Comparison of ENCODE assay signal across 23 cellular contexts in genomic region chr5:146222002-146222401, GRCh38.
"Had no signal": no experiment of that assay in that cellular context is flagged by ENCODE, and none has a peak within 500 bp of the region (broad histone marks: within the 10 kb centered on the region; RNA-seq: fewer than 3 reads in every experiment).

No MANE protein-coding gene starts in this region.

- H3K27ac ChIP-seq: heart left ventricle, left ventricle myocardium inferior, parathyroid adenoma, psoas muscle, tibial nerve, uterus had no signal

- ATAC-seq: heart left ventricle; mucosa of descending colon; naive thymus-derived CD4-positive, alpha-beta T cell; psoas muscle; stimulated activated memory B cell treated with anti-CD40 and anti-IgM and Interleukin-4, amounts not matched to agents 10 μg/mL and 1 μg/mL and 100 μg/mL, for 72 hours; stimulated activated naive CD8-positive, alpha-beta T cell treated with anti-CD3 and anti-CD28 coated beads, Interleukin-15, amount 100 ng/mL, for 72 hours had no signal

- H3K4me1 ChIP-seq: parathyroid adenoma, psoas muscle, uterus had no signal

- H2AFZ ChIP-seq: parathyroid adenoma had no signal

- H3K36me3 ChIP-seq: uterus had no signal

- H3K4me3 ChIP-seq: heart left ventricle, left ventricle myocardium inferior, lung, mucosa of descending colon, psoas muscle, smooth muscle cell, tibial nerve, uterus had no signal

- DNase-seq: heart left ventricle; hypothalamus; immature natural killer cell; islet precursor cell; left ventricle myocardium inferior; mesendoderm; mucosa of descending colon; naive thymus-derived CD4-positive, alpha-beta T cell; nucleus accumbens; psoas muscle; stimulated activated CD4-positive, alpha-beta T cell treated with anti-CD3 and anti-CD28 coated beads, Interleukin-1b, Interleukin-23, amount 100 ng/mL, for 48 hours; stimulated activated CD4-positive, alpha-beta T cell treated with anti-CD3 and anti-CD28 coated beads, Interleukin-2, amount 100 ng/mL, for 48 hours; stimulated activated CD4-positive, alpha-beta T cell treated with anti-CD3 and anti-CD28 coated beads, Interleukin-4, amount 100 ng/mL, for 4 hours; stimulated activated CD8-positive, alpha-beta memory T cell treated with anti-CD3 and anti-CD28 coated beads, Interleukin-4, amount 100 ng/mL, for 48 hours; stimulated activated naive CD4-positive, alpha-beta T cell treated with Interleukin-2 at 50 U/mL for 16 hours; stimulated activated naive CD8-positive, alpha-beta T cell treated with anti-CD3 and anti-CD28 coated beads, Interleukin-15, amount 100 ng/mL, for 72 hours; substantia nigra; uterus had no signal

- H3K27me3 ChIP-seq: heart left ventricle, tibial nerve, uterus had no signal

- H3K9ac ChIP-seq: parathyroid adenoma had no signal

- H3K4me2 ChIP-seq: smooth muscle cell had no signal

- H3K9me3 ChIP-seq: heart left ventricle, left ventricle myocardium inferior, mucosa of descending colon, psoas muscle, tibial nerve, uterus had no signal
